Comparison of ENCODE assay signal across 14 cellular contexts in the genomic region with DNA sequence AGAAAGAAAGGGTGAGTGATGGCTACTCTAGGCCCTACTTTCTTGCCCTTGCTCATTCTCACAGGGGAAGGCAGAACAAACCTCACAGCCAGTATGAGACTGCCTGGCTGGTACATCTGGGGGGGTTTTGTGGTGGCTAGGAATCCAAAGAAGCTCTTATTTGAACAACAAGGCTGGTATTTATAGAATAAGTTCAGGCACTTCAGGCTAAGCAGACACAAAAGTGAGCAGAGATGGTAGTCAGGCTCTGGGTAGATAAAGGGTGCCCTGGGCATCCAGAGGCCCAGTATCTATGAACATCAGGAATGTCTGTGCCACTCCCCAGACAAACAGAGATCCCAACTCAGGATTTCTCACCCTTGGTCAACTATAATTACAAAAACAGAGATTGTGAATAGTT. TPM values are rescaled to one million over a fixed set of nuclear protein-coding genes. Genes with fewer than 3 reads are reported as not detected.
A peak's percentile ranks its signal among the peaks of the same experiment; 100 is the strongest.
DNase-seq lines count a peak whose midpoint lies in the region; ATAC-seq and TF ChIP-seq lines count a peak whose summit lies in the region.
"Had no signal": no experiment of that assay in that cellular context is flagged by ENCODE, and none has a peak within 500 bp of the region (broad histone marks: within the 10 kb centered on the region; RNA-seq: fewer than 3 reads in every experiment).

No MANE protein-coding gene starts in this region.

- no peak for ATAC-seq in right cardiac atrium
- no peak for ATAC-seq in heart right ventricle
- ATAC-seq in HG02970 (IDR thresholded peaks at IDR 0.05; ENCODE audit: low FRiP score, unreplicated experiment) = no peak

- H3K9me3 ChIP-seq in right cardiac atrium (ENCODE audit: control insufficient read depth, low read length) (no peaks in the 10 kb centered on the region), heart right ventricle (no peaks in the 10 kb centered on the region), muscle layer of duodenum (ENCODE audit: control insufficient read depth in 1 of 2, low read length in 2 of 2) (no peaks in the 10 kb centered on the region)
- H3K9me3 ChIP-seq: neutrophil had no signal

- no peak overlapping the region for H3K4me3 ChIP-seq in right cardiac atrium (ENCODE audit: low read length)
- H3K4me3 ChIP-seq in heart right ventricle = no peak overlapping the region
- H3K4me3 ChIP-seq in brain microvascular endothelial cell (ENCODE audit: low read depth, low read length) = no peak overlapping the region
- H3K4me3 ChIP-seq in muscle layer of duodenum (ENCODE audit: low read depth in 1 of 2, low read length in 2 of 2) = no peak overlapping the region

- no peaks in the 10 kb centered on the region for H3K27me3 ChIP-seq in right cardiac atrium (ENCODE audit: control insufficient read depth, insufficient read depth)
- H3K27me3 ChIP-seq in heart right ventricle = no peaks in the 10 kb centered on the region
- H3K27me3 ChIP-seq in brain microvascular endothelial cell (replicated peaks) = no peaks in the 10 kb centered on the region
- no peaks in the 10 kb centered on the region for H3K27me3 ChIP-seq in muscle layer of duodenum (ENCODE audit: low read depth, low read length)
- H3K27me3 ChIP-seq: neutrophil had no signal

- intact Hi-C loops in right cardiac atrium (cut with DNase I) (no loop called here), heart right ventricle (cut with DNase I) (loop anchor here in 1 of 10 donors (10.0 kb wide), 1 partner anchor 53 kb away; the partner anchor contains the start of gene RTN4)

- H3K4me1 ChIP-seq in right cardiac atrium (ENCODE audit: control insufficient read depth, insufficient read depth, low read length) = peaks cover 12% of the 10 kb centered on the region
- peaks cover 7 to 35% (median 19%) of the 10 kb centered on the region in 9 donors for H3K4me1 ChIP-seq in heart right ventricle
- H3K4me1 ChIP-seq in muscle layer of duodenum (ENCODE audit: control insufficient read depth in 1 of 2, insufficient read depth in 2 of 2, low read length in 2 of 2) = peaks cover 10 to 35% of the 10 kb centered on the region in 2 donors

- in situ Hi-C loops in brain microvascular endothelial cell (cut with HindIII; ENCODE audit: low pct_ligation_motif_present, low sequenced_read_pairs) = no loop called here

- H3K27ac ChIP-seq in right cardiac atrium (ENCODE audit: low read length) (peak overlapping the region; percentile 56), heart right ventricle (peak overlapping the region in 1 of 10 donors; percentile 41), brain microvascular endothelial cell (peak overlapping the region; percentile 54), muscle layer of duodenum (ENCODE audit: low read length) (peak overlapping the region; percentile 62)
- H3K27ac ChIP-seq: neutrophil had no signal

- H3K36me3 ChIP-seq in heart right ventricle = no peaks in the 10 kb centered on the region
- no peaks in the 10 kb centered on the region for H3K36me3 ChIP-seq in brain microvascular endothelial cell (replicated peaks)
- no peaks in the 10 kb centered on the region for H3K36me3 ChIP-seq in muscle layer of duodenum (ENCODE audit: control insufficient read depth in 1 of 2, insufficient read depth in 2 of 2, low read length in 2 of 2)
- H3K36me3 ChIP-seq: neutrophil had no signal

- DNase-seq in right cardiac atrium (no peak), heart right ventricle (no peak), brain microvascular endothelial cell (no peak), HK-2 (ENCODE audit: unreplicated experiment) (no peak), OCI-M2 (lab: John Stamatoyannopoulos, UW; ENCODE audit: unreplicated experiment) (no peak)
- no peak for DNase-seq in activated CD4-positive, alpha-beta T cell treated with anti-CD3 and anti-CD28 coated beads, Interleukin-2, amount 50 U/mL, for 48 hours
- DNase-seq: activated CD4-positive, CD25-positive, alpha-beta regulatory T cell; activated T-cell treated with anti-CD3 and anti-CD28 coated beads for 4 hours; amniotic stem cell; DMS153; NCI-H187 treated with DMSO at 0.1 percent for 48 hours had no signal

- TF ChIP-seq CTCF in heart right ventricle (IDR thresholded peaks at IDR 0.05) (no peak), brain microvascular endothelial cell (IDR thresholded peaks at IDR 0.05; ENCODE audit: low read depth, low read length, missing control alignments) (no peak)

RNA-seq across cellular contexts. Expression of gene RTN4, which starts 57.2 kb away (rescaled TPM):
- total RNA-seq in right cardiac atrium = 100 to 1,000 TPM; 242 to 283 (median 249) TPM
- 183 TPM for polyA plus RNA-seq in right cardiac atrium
- 100 to 1,000 TPM in 5 of 10 donors, 10 to 100 TPM in 5; 40.6 to 163 (median 95.3) TPM for total RNA-seq in heart right ventricle
- polyA plus RNA-seq in heart right ventricle = 100 to 1,000 TPM in 1 of 2 donors, 10 to 100 TPM in 1; 82.8 to 126 TPM
